In genomic region chr2:143533846-143534245, GRCh38 we compare ENCODE assay signal across 20 cellular contexts.
"Had no signal": no experiment of that assay in that cellular context is flagged by ENCODE, and none has a peak within 500 bp of the region (broad histone marks: within the 10 kb centered on the region; RNA-seq: fewer than 3 reads in every experiment).

No MANE protein-coding gene starts in this region.

- H3K27ac Mint-ChIP-seq: activated B cell treated with CpG ODN at 0.5 μM for 24 hours; activated CD4-positive, alpha-beta memory T cell treated with anti-CD3 and anti-CD28 coated beads for 36 hours; activated naive CD4-positive, alpha-beta T cell treated with anti-CD3 and anti-CD28 coated beads, Interleukin-2, amount 50 U/mL, for 72 hours; natural killer cell treated with Interleukin-12 subunit alpha and Interleukin-12 subunit beta and Interleukin-15 and Interleukin-18, amount 100 ng/mL, for 72 hours had no signal

- H3K4me1 ChIP-seq: esophagus muscularis mucosa, right lobe of liver, upper lobe of right lung had no signal

- H3K27ac ChIP-seq: esophagus muscularis mucosa, right lobe of liver, skin epidermis, upper lobe of right lung had no signal

- H3K4me3 Mint-ChIP-seq: activated B cell treated with CpG ODN at 0.5 μM for 24 hours; activated CD4-positive, alpha-beta memory T cell treated with anti-CD3 and anti-CD28 coated beads for 36 hours; brain; effector memory CD8-positive, alpha-beta T cell; natural killer cell treated with Interleukin-12 subunit alpha and Interleukin-12 subunit beta and Interleukin-15 and Interleukin-18, amount 100 ng/mL, for 72 hours had no signal

- ATAC-seq: activated naive CD4-positive, alpha-beta T cell treated with anti-CD3 and anti-CD28 coated beads, Interleukin-2, amount 50 U/mL, for 72 hours; effector memory CD8-positive, alpha-beta T cell; left ventricle myocardium superior; natural killer cell treated with Interleukin-12 subunit alpha and Interleukin-12 subunit beta and Interleukin-15 and Interleukin-18, amount 100 ng/mL, for 72 hours; right lobe of liver; stimulated activated naive CD8-positive, alpha-beta T cell treated with anti-CD3 and anti-CD28 coated beads, Interleukin-15, Interleukin-2, amounts not matched to agents 100 U/mL and 50 U/mL, for 24 hours; upper lobe of right lung had no signal

- H3K27me3 Mint-ChIP-seq: activated B cell treated with CpG ODN at 0.5 μM for 24 hours; activated CD4-positive, alpha-beta memory T cell treated with anti-CD3 and anti-CD28 coated beads for 36 hours; effector memory CD8-positive, alpha-beta T cell; natural killer cell treated with Interleukin-12 subunit alpha and Interleukin-12 subunit beta and Interleukin-15 and Interleukin-18, amount 100 ng/mL, for 72 hours had no signal

- H3K27me3 ChIP-seq: esophagus muscularis mucosa, right lobe of liver, upper lobe of right lung had no signal

- H3K4me3 ChIP-seq: esophagus muscularis mucosa, right lobe of liver, skin epidermis, upper lobe of right lung had no signal

- H3K36me3 ChIP-seq: esophagus muscularis mucosa, right lobe of liver, upper lobe of right lung had no signal

- DNase-seq: activated B cell treated with CpG ODN at 0.5 μM for 24 hours; activated CD4-positive, alpha-beta memory T cell treated with anti-CD3 and anti-CD28 coated beads for 36 hours; activated CD4-positive, alpha-beta T cell treated with anti-CD3 and anti-CD28 coated beads for 48 hours; activated gamma-delta T cell; aorta; effector memory CD8-positive, alpha-beta T cell; hypothalamus; left ventricle myocardium superior; mammary epithelial cell; nucleus accumbens; right lobe of liver; stimulated activated CD4-positive, alpha-beta T cell treated with anti-CD3 and anti-CD28 coated beads, Interleukin-1b, Interleukin-23, amount 100 ng/mL, for 48 hours; stimulated activated naive CD8-positive, alpha-beta T cell treated with anti-CD3 and anti-CD28 coated beads, Interleukin-15, Interleukin-2, amounts not matched to agents 100 U/mL and 50 U/mL, for 24 hours; T1000; upper lobe of right lung had no signal

- H3K9me3 Mint-ChIP-seq: effector memory CD8-positive, alpha-beta T cell had no signal

- H3K9me3 ChIP-seq: esophagus muscularis mucosa, right lobe of liver, upper lobe of right lung had no signal
